Comparison of ENCODE assay signal across 15 cellular contexts in the genomic region with DNA sequence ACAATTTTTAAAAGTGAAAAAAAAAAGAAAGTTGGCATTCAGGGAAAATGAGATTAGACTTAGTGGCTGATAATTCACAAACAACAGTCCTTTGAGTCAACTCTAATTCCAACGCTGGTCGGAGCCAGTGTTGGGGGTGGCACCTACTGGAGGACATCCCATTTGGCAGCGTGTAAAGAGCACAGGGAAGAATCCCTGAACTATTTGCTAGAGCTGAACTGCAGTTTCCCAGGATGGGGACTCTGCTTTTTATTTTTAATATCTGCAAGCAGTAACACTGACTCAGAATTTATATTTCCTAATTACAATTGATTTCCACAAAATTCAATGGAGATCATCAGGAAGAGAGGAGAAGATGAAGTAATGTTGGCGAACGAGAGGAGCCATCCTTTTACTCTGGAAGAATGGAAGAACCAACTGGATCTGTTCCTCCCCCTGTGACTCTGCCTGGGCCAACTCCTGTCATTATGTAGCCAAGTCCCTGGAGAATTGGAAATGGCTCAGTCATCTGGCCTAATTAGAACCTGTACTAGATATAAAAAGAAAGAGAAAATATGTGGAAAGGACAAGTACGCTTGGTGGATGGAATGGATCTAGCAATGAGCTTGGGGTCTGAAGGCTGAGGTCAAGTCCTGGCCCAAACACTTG.
DNase-seq lines count a peak whose midpoint lies in the region; TF ChIP-seq lines count a peak whose summit lies in the region.
"Had no signal": no experiment of that assay in that cellular context is flagged by ENCODE, and none has a peak within 500 bp of the region (broad histone marks: within the 10 kb centered on the region; RNA-seq: fewer than 3 reads in every experiment).

No MANE protein-coding gene starts in this region.

- H3K4me2 ChIP-seq in GM23248 (ENCODE audit: unreplicated experiment) = no peak overlapping the region

- intact Hi-C loops in A673 (cut with micrococcal nuclease; ENCODE audit: unreplicated experiment) = no loop called here

- DNase-seq in A673 (ENCODE audit: low spot score) (peak; percentile 41), GM23248 (peak; percentile 7), coronary artery (ENCODE audit: low spot score) (peak; percentile 58), NAMALWA (ENCODE audit: low spot score) (no peak), NCI-H2227 treated with DMSO at 0.1 percent for 48 hours (lab: John Stamatoyannopoulos, UW) (no peak), KBM-7 (no peak)
- no peak for DNase-seq in NK-92 treated with Interleukin-12 subunit alpha and Interleukin-12 subunit beta, amount 100 ng/mL, for 24 hours (lab: John Stamatoyannopoulos, UW)
- DNase-seq: activated CD4-positive, alpha-beta T cell treated with anti-CD3 and anti-CD28 coated beads, Interleukin-2, amount 50 U/mL, for 4 hours; DMS 273 treated with DMSO at 0.1 percent for 48 hours; NCI-H226; retina; upper lobe of left lung had no signal

- H3K9me3 ChIP-seq in A673 (ENCODE audit: low read depth, low read length, poor library complexity, severe bottlenecking) (no peaks in the 10 kb centered on the region), GM23248 (ENCODE audit: low read depth) (no peaks in the 10 kb centered on the region), muscle layer of duodenum (ENCODE audit: control insufficient read depth in 1 of 2, low read length in 2 of 2) (no peaks in the 10 kb centered on the region)
- H3K9me3 ChIP-seq: esophagus muscularis mucosa, upper lobe of left lung had no signal

- H3K4me1 ChIP-seq in A673 (ENCODE audit: insufficient read depth, low read length, poor library complexity, severe bottlenecking) (peaks cover 26% of the 10 kb centered on the region), GM23248 (ENCODE audit: insufficient read depth) (peaks cover 12% of the 10 kb centered on the region), muscle layer of duodenum (ENCODE audit: control insufficient read depth in 1 of 2, insufficient read depth in 2 of 2, low read length in 2 of 2) (peaks cover 0 to 13% of the 10 kb centered on the region in 2 donors)

- no peak overlapping the region for H2AFZ ChIP-seq in GM23248

- CTCF ChIA-PET in A673 (lab: Charles Lee) = no interaction called here

- WGBS in GM23248 (ENCODE audit: low coverage in 1 of 2, low lambda C conversion rate in 2 of 2, missing lambda C conversion rate in 2 of 2), 2 experiments = 71 to 74% methylated on average over 6 of the region's 6 CpGs

- BruUV-seq in A673 (replicated peaks; lab: Mats Ljungman, UMichigan) = no TSS peak

- H3K36me3 ChIP-seq in A673 (ENCODE audit: insufficient read depth, low read length, poor library complexity, severe bottlenecking) (peaks cover 16% of the 10 kb centered on the region), GM23248 (ENCODE audit: low read depth) (peaks cover 13% of the 10 kb centered on the region), muscle layer of duodenum (ENCODE audit: control insufficient read depth in 1 of 2, insufficient read depth in 2 of 2, low read length in 2 of 2) (peaks cover 20 to 44% of the 10 kb centered on the region in 2 donors)

- TF ChIP-seq CTCF in A673 (conservative IDR thresholded peaks at IDR 0.05; ENCODE audit: low read depth, low read length) (no peak), coronary artery (IDR thresholded peaks at IDR 0.05) (no peak)

- no peaks in the 10 kb centered on the region for H3K9me2 ChIP-seq in GM23248 (ENCODE audit: insufficient read depth)

- H3K27ac ChIP-seq in A673 (ENCODE audit: low read depth, low read length, poor library complexity, severe bottlenecking) (peak overlapping the region; percentile 9), GM23248 (no peak overlapping the region), coronary artery (peak overlapping the region in 1 of 2 donors; percentile 28), muscle layer of duodenum (ENCODE audit: low read length) (peak overlapping the region; percentile 42)
- H3K27ac ChIP-seq: SK-N-MC, upper lobe of left lung had no signal

- no peaks in the 10 kb centered on the region for H3K79me2 ChIP-seq in GM23248 (ENCODE audit: insufficient read depth)

- no peaks in the 10 kb centered on the region for H4K20me1 ChIP-seq in GM23248 (ENCODE audit: insufficient read depth)

- H3K4me3 ChIP-seq in A673 (ENCODE audit: low read depth, low read length, poor library complexity, severe bottlenecking) = no peak overlapping the region
- H3K4me3 ChIP-seq in GM23248 = no peak overlapping the region
- H3K4me3 ChIP-seq in coronary artery = no peak overlapping the region
- H3K4me3 ChIP-seq in muscle layer of duodenum (ENCODE audit: low read depth in 1 of 2, low read length in 2 of 2) = no peak overlapping the region
- H3K4me3 ChIP-seq: esophagus muscularis mucosa, SK-N-MC, upper lobe of left lung had no signal

- POLR2A ChIA-PET in A673 (lab: Charles Lee; ENCODE audit: low non-redundant PET) = no interaction called here

- H3F3A ChIP-seq in GM23248 (ENCODE audit: insufficient read depth) = peaks cover 22% of the 10 kb centered on the region

- H3K27me3 ChIP-seq in A673 (replicated peaks; ENCODE audit: insufficient read depth, low read depth, low read length, poor library complexity) (no peaks in the 10 kb centered on the region), GM23248 (replicated peaks; ENCODE audit: insufficient read depth) (no peaks in the 10 kb centered on the region), muscle layer of duodenum (ENCODE audit: low read depth, low read length) (no peaks in the 10 kb centered on the region)
- H3K27me3 ChIP-seq: esophagus muscularis mucosa, upper lobe of left lung had no signal

- no peak overlapping the region for H3K9ac ChIP-seq in GM23248

- in situ Hi-C loops in GM23248 (cut with MboI) (no loop called here), KBM-7 (cut with MboI; ENCODE audit: low pct_unique_long_range_greater_than_20kb, low sequenced_read_pairs) (no loop called here)

Comparison
In these comparisons a context has a peak if more than half of its experiments do, and no peak if none do; other contexts are left out.
1. DNase-seq: peak in A673 (single experiment), GM23248 (single experiment) and coronary artery (single experiment); none in NAMALWA (single experiment), NCI-H2227 treated with DMSO at 0.1 percent for 48 hours (single experiment), KBM-7 (single experiment) and NK-92 treated with Interleukin-12 subunit alpha and Interleukin-12 subunit beta, amount 100 ng/mL, for 24 hours (single experiment).